16 cellular contexts compared by ENCODE assay signal in genomic region chr9:73753171-73753570, GRCh38.
"Had no signal": no experiment of that assay in that cellular context is flagged by ENCODE, and none has a peak within 500 bp of the region (broad histone marks: within the 10 kb centered on the region; RNA-seq: fewer than 3 reads in every experiment).

No MANE protein-coding gene starts in this region.

- DNase-seq: activated CD4-positive, alpha-beta memory T cell treated with anti-CD3 and anti-CD28 coated beads, Interleukin-2, amount 10 ng/mL, durations not matched to agents 7 days and 5 days; activated CD4-positive, alpha-beta T cell treated with anti-CD3 and anti-CD28 coated beads for 36 hours; activated gamma-delta T cell treated with Interleukin-2 at 50 U/mL for 16 hours; activated naive CD8-positive, alpha-beta T cell treated with anti-CD3 and anti-CD28 coated beads for 36 hours; activated T-cell treated with anti-CD3 and anti-CD28 coated beads, Interleukin-2, amount 50 U/mL, for 72 hours; aorta; effector memory CD8-positive, alpha-beta T cell; gastrocnemius medialis; kidney; ovary; stimulated activated CD4-positive, alpha-beta T cell treated with anti-CD3 and anti-CD28 coated beads, Interleukin-4, amount 100 ng/mL, for 1 hour; stimulated activated CD8-positive, alpha-beta memory T cell treated with anti-CD3 and anti-CD28 coated beads, Interleukin-4, amount 100 ng/mL, for 48 hours; stimulated activated naive CD8-positive, alpha-beta T cell treated with anti-CD3 and anti-CD28 coated beads, Interleukin-15, Interleukin-2, amounts not matched to agents 100 U/mL and 50 U/mL, for 24 hours; T-cell; T1000; testis had no signal

- H3K4me3 ChIP-seq: gastrocnemius medialis, ovary, testis had no signal
